Comparison of ENCODE assay signal across 1 cellular context in genomic region chr4:6472008-6472386, GRCh38.
TF ChIP-seq lines count a peak whose summit lies in the region.

No MANE protein-coding gene starts in this region.

TF ChIP-seq in HCT116, 20 proteins besides CTCF, POLR2A, EP300 and RAD21 (continued from another document):
- TF ChIP-seq MAX (IDR thresholded peaks at IDR 0.05): no peak
- no peak for TF ChIP-seq POLR2AphosphoS5 (IDR thresholded peaks at IDR 0.05; ENCODE audit: low read depth, low read length)
- no peak for TF ChIP-seq EGR1 (IDR thresholded peaks at IDR 0.05; ENCODE audit: low read depth)
- no peak for TF ChIP-seq YY1 (IDR thresholded peaks at IDR 0.05; ENCODE audit: extremely low read depth, insufficient replicate concordance, low read depth, low read length)
- no peak for TF ChIP-seq JUND (IDR thresholded peaks at IDR 0.05)
